ENCODE assay signal across 22 cellular contexts in the genomic region with DNA sequence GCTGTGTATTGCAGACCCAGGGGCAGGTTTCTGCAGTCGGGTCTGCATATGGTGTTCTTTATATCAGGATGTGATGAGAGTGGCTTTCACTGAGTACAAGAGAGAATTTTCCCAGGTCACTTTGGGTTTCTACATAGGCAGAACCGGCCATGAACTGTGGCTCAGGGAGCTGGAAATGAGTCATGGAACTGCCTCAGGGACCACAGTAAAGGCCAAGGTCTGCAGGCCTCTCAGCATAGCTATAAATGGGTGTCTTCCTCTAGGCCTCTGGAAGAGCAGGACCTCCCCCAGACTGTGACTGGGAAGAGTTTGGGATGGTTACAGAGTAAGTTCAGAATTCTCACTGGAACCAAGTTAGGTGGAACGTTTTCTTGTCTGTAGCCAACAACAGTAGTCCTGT.
"Had no signal": no experiment of that assay in that cellular context is flagged by ENCODE, and none has a peak within 500 bp of the region (broad histone marks: within the 10 kb centered on the region; RNA-seq: fewer than 3 reads in every experiment).

No MANE protein-coding gene starts in this region.

- H3K36me3 ChIP-seq: neutrophil, pancreas, right lobe of liver, thyroid gland had no signal

- H3K27ac ChIP-seq: coronary artery, esophagus squamous epithelium, neutrophil, pancreas, right lobe of liver, stomach, thyroid gland had no signal

- H3K4me1 ChIP-seq: esophagus squamous epithelium, pancreas, right lobe of liver, stomach, thyroid gland had no signal

- H3K4me3 ChIP-seq: coronary artery, esophagus squamous epithelium, lung, mucosa of descending colon, pancreas, right lobe of liver, smooth muscle cell, stomach, thyroid gland had no signal

- ATAC-seq: left lobe of liver; mucosa of descending colon; natural killer cell treated with Interleukin-12 subunit alpha and Interleukin-12 subunit beta and Interleukin-15 and Interleukin-18, amount 100 ng/mL, for 72 hours; pancreas; right lobe of liver; stimulated activated effector memory CD8-positive, alpha-beta T cell treated with anti-CD3 and anti-CD28 coated beads, Interleukin-12 subunit alpha, Interleukin-12 subunit beta, amount 100 ng/mL, for 72 hours had no signal

- H3K4me2 ChIP-seq: smooth muscle cell had no signal

- DNase-seq: dermis blood vessel endothelial cell; effector memory CD4-positive, alpha-beta T cell; erythroblast; esophagus squamous epithelium; kidney; mucosa of descending colon; naive B cell; pancreas; right lobe of liver; stimulated activated CD4-positive, alpha-beta T cell treated with anti-CD3 and anti-CD28 coated beads, Interleukin-12 subunit alpha, Interleukin-12 subunit beta, amount 100 ng/mL, for 4 hours; stimulated activated CD4-positive, alpha-beta T cell treated with anti-CD3 and anti-CD28 coated beads, Interleukin-2, amount 100 ng/mL, for 24 hours; stimulated activated CD4-positive, alpha-beta T cell treated with anti-CD3 and anti-CD28 coated beads, Interleukin-4, amount 100 ng/mL, for 24 hours; stimulated activated naive CD4-positive, alpha-beta T cell treated with Interleukin-2 at 50 U/mL for 16 hours; stomach; thyroid gland had no signal

- H3K27me3 ChIP-seq: esophagus squamous epithelium, neutrophil, pancreas, right lobe of liver, stomach, thyroid gland had no signal

- H3K9me3 ChIP-seq: esophagus squamous epithelium, neutrophil, pancreas, right lobe of liver, thyroid gland had no signal
